Comparison of ENCODE assay signal across 8 cellular contexts in genomic region chr3:172341482-172342059, GRCh38.
DNase-seq lines count a peak whose midpoint lies in the region; ATAC-seq and TF ChIP-seq lines count a peak whose summit lies in the region.

No MANE protein-coding gene starts in this region.

- H3K27me3 Mint-ChIP-seq in stimulated activated naive CD8-positive, alpha-beta T cell treated with anti-CD3 and anti-CD28 coated beads, Interleukin-15, amount 100 ng/mL, for 72 hours: no peaks in the 10 kb centered on the region

- H3K9me3 Mint-ChIP-seq in stimulated activated naive CD8-positive, alpha-beta T cell treated with anti-CD3 and anti-CD28 coated beads, Interleukin-15, amount 100 ng/mL, for 72 hours: no peaks in the 10 kb centered on the region

- H3K4me3 ChIP-seq in BE2C (ENCODE audit: low read depth, low read length) (no peak overlapping the region), astrocyte of the spinal cord (ENCODE audit: low read depth, low read length) (no peak overlapping the region)

- no peaks in the 10 kb centered on the region for H3K27me3 ChIP-seq in BE2C

- no peak overlapping the region for H3K4me3 Mint-ChIP-seq in stimulated activated naive CD8-positive, alpha-beta T cell treated with anti-CD3 and anti-CD28 coated beads, Interleukin-15, amount 100 ng/mL, for 72 hours

- H3K36me3 ChIP-seq in BE2C: peaks cover 11% of the 10 kb centered on the region

- no peak for DNase-seq in BE2C
- peak; percentile 38 for DNase-seq in NCI-H526 treated with DMSO at 0.1 percent for 48 hours (lab: John Stamatoyannopoulos, UW)
- DNase-seq in astrocyte of the spinal cord (ENCODE audit: low read depth, low spot score): peak; percentile 68
- peak; percentile 39 for DNase-seq in iPS-NIHi7 (ENCODE audit: extremely low spot score)
- peak; percentile 13 to 32 for DNase-seq in stimulated activated naive CD8-positive, alpha-beta T cell treated with anti-CD3 and anti-CD28 coated beads, Interleukin-15, amount 100 ng/mL, for 72 hours
- no peak for DNase-seq in amniotic stem cell (lab: John Stamatoyannopoulos, UW)

- in situ Hi-C loops in astrocyte of the spinal cord (cut with HindIII; ENCODE audit: low sequenced_read_pairs): no loop called here

- H3K4me1 ChIP-seq in BE2C: no peaks in the 10 kb centered on the region

- H3K9me3 ChIP-seq in BE2C: no peaks in the 10 kb centered on the region

- H3K27ac Mint-ChIP-seq in stimulated activated naive CD8-positive, alpha-beta T cell treated with anti-CD3 and anti-CD28 coated beads, Interleukin-15, amount 100 ng/mL, for 72 hours: no peak overlapping the region

- ATAC-seq in GM18508 (IDR thresholded peaks at IDR 0.05; ENCODE audit: insufficient read depth, unreplicated experiment): peak; percentile 65
- peak; percentile 72 for ATAC-seq in HG03521 (IDR thresholded peaks at IDR 0.05; ENCODE audit: unreplicated experiment)
- ATAC-seq in stimulated activated naive CD8-positive, alpha-beta T cell treated with anti-CD3 and anti-CD28 coated beads, Interleukin-15, amount 100 ng/mL, for 72 hours: peak; percentile 71

- H3K4me1 Mint-ChIP-seq in stimulated activated naive CD8-positive, alpha-beta T cell treated with anti-CD3 and anti-CD28 coated beads, Interleukin-15, amount 100 ng/mL, for 72 hours: no peaks in the 10 kb centered on the region

- TF ChIP-seq CTCF in BE2C (IDR thresholded peaks at IDR 0.05; ENCODE audit: low read depth, low read length) (peak; percentile 71), astrocyte of the spinal cord (IDR thresholded peaks at IDR 0.05; ENCODE audit: low read depth, low read length) (peak; percentile 51)

Comparison
In these comparisons a context has a peak if more than half of its experiments do, and no peak if none do; other contexts are left out.
1. DNase-seq: peak in NCI-H526 treated with DMSO at 0.1 percent for 48 hours (single experiment), astrocyte of the spinal cord (single experiment), iPS-NIHi7 (single experiment) and stimulated activated naive CD8-positive, alpha-beta T cell treated with anti-CD3 and anti-CD28 coated beads, Interleukin-15, amount 100 ng/mL, for 72 hours (2 of 2); none in BE2C (single experiment) and amniotic stem cell (single experiment).
2. Peak in every context shown above with its lines, with median percentiles within 50 percentile points of each other: ATAC-seq.